Comparison of ENCODE assay signal across 19 cellular contexts in genomic region chr17:4479340-4479981, GRCh38. TPM values are rescaled to one million over a fixed set of nuclear protein-coding genes. Genes with fewer than 3 reads are reported as not detected.
DNase-seq lines count a peak whose midpoint lies in the region; ATAC-seq, FAIRE-seq and TF ChIP-seq lines count a peak whose summit lies in the region.
"Had no signal": no experiment of that assay in that cellular context is flagged by ENCODE, and none has a peak within 500 bp of the region (broad histone marks: within the 10 kb centered on the region; RNA-seq: fewer than 3 reads in every experiment).

No MANE protein-coding gene starts in this region.

- TF ChIP-seq CTCF in A549 (IDR thresholded peaks at IDR 0.05) (no peak), bronchial epithelial cell (IDR thresholded peaks at IDR 0.05; ENCODE audit: insufficient read depth, low read length, severe bottlenecking) (no peak)

- H3K27ac ChIP-seq in A549 (no peak overlapping the region), muscle layer of duodenum (ENCODE audit: low read length) (peak overlapping the region; percentile 45)
- no peak overlapping the region for H3K27ac ChIP-seq in CD4-positive, alpha-beta memory T cell (ENCODE audit: low read depth, low read length)
- H3K27ac ChIP-seq: adrenal gland, right atrium auricular region, SJCRH30, testis had no signal

- no peak for TF ChIP-seq POLR2A in A549 (IDR thresholded peaks at IDR 0.05; ENCODE audit: low read length)

- FAIRE-seq in A549 (lab: Jason Lieb, UNC) (no peak), bronchial epithelial cell (lab: Jason Lieb, UNC) (peak; percentile 70)

- WGBS in A549 (ENCODE audit: missing lambda C conversion rate) = 66% methylated on average over 8 of the region's 8 CpGs

- no peaks in the 10 kb centered on the region for H3K36me3 ChIP-seq in CD4-positive, alpha-beta memory T cell (ENCODE audit: insufficient read depth, low read length)
- H3K36me3 ChIP-seq in bronchial epithelial cell (ENCODE audit: control insufficient read depth, insufficient read depth, low read length) = no peaks in the 10 kb centered on the region
- no peaks in the 10 kb centered on the region for H3K36me3 ChIP-seq in muscle layer of duodenum (ENCODE audit: control insufficient read depth in 1 of 2, insufficient read depth in 2 of 2, low read length in 2 of 2)
- H3K36me3 ChIP-seq: adrenal gland, right atrium auricular region, SJCRH30 had no signal

- no peak for DNase-seq in A549 (ENCODE audit: low read depth in 1 of 2, low spot score in 1 of 2)
- DNase-seq in CD4-positive, alpha-beta memory T cell = no peak
- no peak for DNase-seq in bronchial epithelial cell (ENCODE audit: low read depth)
- DNase-seq in putamen (ENCODE audit: low spot score) = no peak
- DNase-seq: adrenal gland; foreskin melanocyte; H9; left cardiac atrium; NCI-H187; NCI-H226; SJCRH30; stimulated activated CD4-positive, alpha-beta T cell treated with anti-CD3 and anti-CD28 coated beads, Interleukin-15, amount 100 ng/mL, for 24 hours; testis had no signal

- H3K4me3 Mint-ChIP-seq in CD4-positive, alpha-beta memory T cell = peak overlapping the region in 1 of 8 donors; percentile 34
- H3K4me3 Mint-ChIP-seq: H9, WTC11 had no signal

- no peaks in the 10 kb centered on the region for H3K27me3 Mint-ChIP-seq in CD4-positive, alpha-beta memory T cell

- H3K4me3 ChIP-seq in A549 = no peak overlapping the region
- no peak overlapping the region for H3K4me3 ChIP-seq in CD4-positive, alpha-beta memory T cell (ENCODE audit: low read length in 2 of 2)
- H3K4me3 ChIP-seq in bronchial epithelial cell (ENCODE audit: low read depth, low read length) = no peak overlapping the region
- no peak overlapping the region for H3K4me3 ChIP-seq in muscle layer of duodenum (ENCODE audit: low read depth in 1 of 2, low read length in 2 of 2)
- H3K4me3 ChIP-seq: adrenal gland, right atrium auricular region, SJCRH30, testis had no signal

- no peak for ATAC-seq in A549
- ATAC-seq in HG03045 (IDR thresholded peaks at IDR 0.05; ENCODE audit: unreplicated experiment) = no peak
- ATAC-seq in GM18498 (IDR thresholded peaks at IDR 0.05; ENCODE audit: unreplicated experiment) = no peak
- ATAC-seq: WTC11 had no signal

- H3K27me3 ChIP-seq in CD4-positive, alpha-beta memory T cell (ENCODE audit: insufficient read depth, low read length) = no peaks in the 10 kb centered on the region
- H3K27me3 ChIP-seq in bronchial epithelial cell (ENCODE audit: control insufficient read depth, insufficient read depth, low read length) (no peaks in the 10 kb centered on the region), muscle layer of duodenum (ENCODE audit: low read depth, low read length) (no peaks in the 10 kb centered on the region)
- H3K27me3 ChIP-seq: adrenal gland, right atrium auricular region, SJCRH30, testis had no signal

- H3K4me1 ChIP-seq in A549 (peaks cover 22% of the 10 kb centered on the region; the same call in 2 of the 3 replicates), muscle layer of duodenum (ENCODE audit: control insufficient read depth in 1 of 2, insufficient read depth in 2 of 2, low read length in 2 of 2) (peaks cover 4% of the 10 kb centered on the region in 2 donors)
- peaks cover 34% of the 10 kb centered on the region for H3K4me1 ChIP-seq in CD4-positive, alpha-beta memory T cell (ENCODE audit: insufficient read depth, low read length)
- H3K4me1 ChIP-seq: adrenal gland, testis had no signal

- peaks cover 14 to 44% (median 28%) of the 10 kb centered on the region in 4 donors for H3K4me1 Mint-ChIP-seq in CD4-positive, alpha-beta memory T cell

- H3K9me3 ChIP-seq in A549 (no peaks in the 10 kb centered on the region), muscle layer of duodenum (ENCODE audit: control insufficient read depth in 1 of 2, low read length in 2 of 2) (no peaks in the 10 kb centered on the region)
- H3K9me3 ChIP-seq in CD4-positive, alpha-beta memory T cell (ENCODE audit: control insufficient read depth in 1 of 2, low read length in 2 of 2) = no peaks in the 10 kb centered on the region
- H3K9me3 ChIP-seq: adrenal gland, right atrium auricular region, SJCRH30, testis had no signal

- POLR2A ChIA-PET in A549 (lab: Yijun Ruan, JAX) = no interaction called here
- POLR2A ChIA-PET in CD4-positive, alpha-beta memory T cell (lab: Charles Lee; ENCODE audit: partially characterized antibody) = no interaction called here

- H3K4me2 ChIP-seq in A549 = no peak overlapping the region

- CTCF ChIA-PET in A549 (lab: Yijun Ruan, JAX) = interaction anchor here (1.3 kb wide), 1 partner anchor 87 kb away, joined by 4 read pairs; no protein-coding TSS in a partner anchor
- CTCF ChIA-PET in CD4-positive, alpha-beta memory T cell (lab: Charles Lee; ENCODE audit: partially characterized antibody) = no interaction called here

- H3K36me3 Mint-ChIP-seq in CD4-positive, alpha-beta memory T cell = no peaks in the 10 kb centered on the region
- H3K36me3 Mint-ChIP-seq: WTC11 had no signal

- TF ChIP-seq RAD21 in A549 (conservative IDR thresholded peaks at IDR 0.05 in 1 of 2, IDR thresholded peaks at IDR 0.05 in 1 of 2) = no peak

- no peaks in the 10 kb centered on the region for H3K9me3 Mint-ChIP-seq in CD4-positive, alpha-beta memory T cell
- H3K9me3 Mint-ChIP-seq: activated T-helper 2 cell treated with anti-CD3 and anti-CD28 coated beads, Interferon-gamma antibody, Interleukin-2, Interleukin-4, amounts not matched to agents 10 μg/mL and 5 μg/mL and 100 μg/mL, durations not matched to agents 14 hours and 24 hours and 36 hours; H9; WTC11 had no signal

- intact Hi-C loops in CD4-positive, alpha-beta memory T cell (cut with micrococcal nuclease) = no loop called here

- peak overlapping the region in 5 of 7 donors; percentile 18 to 80 (median 52) for H3K27ac Mint-ChIP-seq in CD4-positive, alpha-beta memory T cell
- H3K27ac Mint-ChIP-seq: activated T-helper 2 cell treated with anti-CD3 and anti-CD28 coated beads, Interferon-gamma antibody, Interleukin-2, Interleukin-4, amounts not matched to agents 10 μg/mL and 5 μg/mL and 100 μg/mL, durations not matched to agents 14 hours and 24 hours and 36 hours; H9; WTC11 had no signal

- TF ChIP-seq EP300 in A549 (IDR thresholded peaks at IDR 0.05) = no peak

TF ChIP-seq in A549, 52 proteins besides CTCF, POLR2A, EP300 and RAD21:
- TF ChIP-seq BHLHE40 (IDR thresholded peaks at IDR 0.05; ENCODE audit: low read depth, low read length) = no peak
- TF ChIP-seq KDM1A (IDR thresholded peaks at IDR 0.05; ENCODE audit: low read depth) = peak; percentile 48; the same call in 1 of the 2 replicates
- TF ChIP-seq ZFP36 (IDR thresholded peaks at IDR 0.05; ENCODE audit: borderline replicate concordance, partially characterized antibody) = peak; percentile 72
TF ChIP-seq in A549: peak in this region for 2.

RNA-seq across cellular contexts. Expression of gene SPNS2, which starts 19.2 kb away (rescaled TPM):
- polyA plus RNA-seq in A549 (2011; rRNA removed) (0.25 and 0.27 TPM in 2 replicates), A549 (2017; fragmentation: RNase III; extraction: RNeasy Plus Mini Kit Qiagen cat#74134 plus additional on column Dnase treatment) (0.13 to 0.46 TPM (median 0.38 TPM) in 3 replicates)
- 0.03 and 0.09 TPM in 2 replicates for polyA plus RNA-seq in A549 (2012; cell fraction: cytosol; rRNA removed)
- 0.05 and 0.11 TPM in 2 replicates for polyA plus RNA-seq in A549 (2012; cell fraction: nucleus; rRNA removed)
- 0.29 and 1.3 TPM in 2 replicates for polyA minus RNA-seq in A549 (2011; rRNA and poly(A)+ RNA removed)
- total RNA-seq in CD4-positive, alpha-beta memory T cell = under 1 TPM; 0.11 to 0.12 TPM
- polyA plus RNA-seq in CD4-positive, alpha-beta memory T cell = under 1 TPM; 0.24 to 0.29 TPM
- total RNA-seq in bronchial epithelial cell = 3.9 and 22.8 TPM in 2 replicates

RNA-seq across cellular contexts. Expression of gene SPNS3, which starts 45.7 kb away (rescaled TPM):
- not detected in 2 replicates for polyA plus RNA-seq in A549 (2011; rRNA removed)
- 0.03 TPM in 1 of 2 replicates, not detected in the other for polyA plus RNA-seq in A549 (2012; cell fraction: cytosol; rRNA removed)
- polyA plus RNA-seq in A549 (2012; cell fraction: nucleus; rRNA removed) = 0.02 TPM in 1 of 2 replicates, not detected in the other
- polyA plus RNA-seq in A549 (2017; fragmentation: RNase III; extraction: RNeasy Plus Mini Kit Qiagen cat#74134 plus additional on column Dnase treatment) = not detected in 3 replicates
- polyA minus RNA-seq in A549 (2011; rRNA and poly(A)+ RNA removed) = not detected in 2 replicates
- total RNA-seq in CD4-positive, alpha-beta memory T cell = 1 to 10 TPM; 1.6 to 2.0 TPM
- 1 to 10 TPM; 4.8 to 5.9 TPM for polyA plus RNA-seq in CD4-positive, alpha-beta memory T cell
- 0.26 TPM in 1 of 2 replicates, not detected in the other for total RNA-seq in bronchial epithelial cell
- total RNA-seq: H9, right atrium auricular region, SJCRH30, WTC11 had no signal
